ENCODE assay signal across 34 cellular contexts in the genomic region with DNA sequence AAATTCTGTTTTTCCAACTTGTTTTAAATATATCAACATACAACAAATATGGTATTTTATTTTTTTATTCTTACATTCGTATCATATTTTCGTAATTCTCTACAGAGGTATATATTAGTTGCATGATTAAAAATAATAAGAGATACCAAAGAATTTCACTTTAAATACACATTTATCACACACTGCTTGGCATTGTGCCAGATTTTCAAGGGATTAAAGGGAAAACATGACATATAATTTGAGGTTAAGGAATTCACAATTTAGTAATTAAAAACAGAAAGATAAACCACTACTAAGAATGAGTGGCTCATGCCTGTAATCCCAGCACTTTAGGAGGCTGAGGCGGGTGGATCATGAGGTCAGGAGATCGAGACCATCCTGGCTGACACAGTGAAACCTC.
"Had no signal": no experiment of that assay in that cellular context is flagged by ENCODE, and none has a peak within 500 bp of the region (broad histone marks: within the 10 kb centered on the region; RNA-seq: fewer than 3 reads in every experiment).

No MANE protein-coding gene starts in this region.

- H3K4me3 ChIP-seq: ascending aorta, breast epithelium, cardiac muscle cell, coronary artery, esophagus squamous epithelium, gastroesophageal sphincter, heart right ventricle, hepatocyte had no signal

- H3K9me3 Mint-ChIP-seq: activated CD4-positive, alpha-beta T cell treated with anti-CD3 and anti-CD28 coated beads, Interleukin-2, amount 10 ng/mL, durations not matched to agents 24 days and 14 days; activated naive CD4-positive, alpha-beta T cell treated with anti-CD3 and anti-CD28 coated beads, Interleukin-2, amount 50 U/mL, for 24 hours; activated naive CD8-positive, alpha-beta T cell treated with anti-CD3 and anti-CD28 coated beads, Interleukin-2, amount 10 ng/mL, durations not matched to agents 7 days and 5 days; activated T-helper 1 cell treated with anti-CD3 and anti-CD28 coated beads, Interleukin-12 subunit alpha, Interleukin-12 subunit beta, Interleukin-2, Interleukin-4 antibody, amounts not matched to agents 30 ng/mL and 10 ng/mL and 1 ng/mL, durations not matched to agents 14 hours and 24 hours and 36 hours; brain had no signal

- DNase-seq: activated CD4-positive, alpha-beta memory T cell treated with anti-CD3 and anti-CD28 coated beads for 36 hours; activated CD4-positive, alpha-beta T cell treated with anti-CD3 and anti-CD28 coated beads for 36 hours; activated CD4-positive, alpha-beta T cell treated with anti-CD3 and anti-CD28 coated beads, Interleukin-2, amount 10 ng/mL, durations not matched to agents 24 days and 14 days; activated CD4-positive, CD25-positive, alpha-beta regulatory T cell; activated CD4-positive, CD25-positive, alpha-beta regulatory T cell treated with anti-CD3 and anti-CD28 coated beads, Interleukin-2, amount 50 U/mL, for 72 hours; activated CD8-positive, alpha-beta memory T cell treated with anti-CD3 and anti-CD28 coated beads, Interleukin-2, amount 10 ng/mL, durations not matched to agents 7 days and 5 days; activated CD8-positive, alpha-beta memory T cell treated with anti-CD3 and anti-CD28 coated beads, Interleukin-2, amount 50 U/mL, for 4 hours; activated CD8-positive, alpha-beta T cell treated with anti-CD3 and anti-CD28 coated beads, Interleukin-2, amount 10 ng/mL, durations not matched to agents 7 days and 5 days; activated effector memory CD4-positive, alpha-beta T cell treated with anti-CD3 and anti-CD28 coated beads, Interleukin-2, amount 50 U/mL, for 16 hours; activated naive CD4-positive, alpha-beta T cell treated with anti-CD3 and anti-CD28 coated beads for 36 hours; activated naive CD8-positive, alpha-beta T cell treated with anti-CD3 and anti-CD28 coated beads, Interleukin-2, amount 10 ng/mL, durations not matched to agents 7 days and 5 days; activated T-cell treated with anti-CD3 and anti-CD28 coated beads, Interleukin-2, amount 50 U/mL, for 1 hour; activated T-cell treated with anti-CD3 and anti-CD28 coated beads, Interleukin-2, amount 50 U/mL, for 48 hours; central memory CD4-positive, alpha-beta T cell; cerebellar nuclear complex; dermis blood vessel endothelial cell; effector CD4-positive, alpha-beta T cell; effector memory CD8-positive, alpha-beta T cell; esophagus squamous epithelium; foreskin melanocyte; heart right ventricle; T-helper 2 cell had no signal

- H2AFZ ChIP-seq: hepatocyte had no signal

- H3K79me2 ChIP-seq: hepatocyte had no signal

- ATAC-seq: activated CD4-positive, alpha-beta T cell treated with anti-CD3 and anti-CD28 coated beads for 36 hours; activated CD8-positive, alpha-beta memory T cell treated with anti-CD3 and anti-CD28 coated beads, Interleukin-2, amount 10 ng/mL, durations not matched to agents 7 days and 5 days; activated CD8-positive, alpha-beta T cell treated with anti-CD3 and anti-CD28 coated beads, Interleukin-2, amount 10 ng/mL, durations not matched to agents 7 days and 5 days; effector memory CD8-positive, alpha-beta T cell; gastroesophageal sphincter; heart right ventricle had no signal

- FAIRE-seq: endothelial cell of umbilical vein had no signal

- H3K4me1 ChIP-seq: ascending aorta, breast epithelium, esophagus squamous epithelium, gastroesophageal sphincter had no signal

- H3K27ac ChIP-seq: ascending aorta, breast epithelium, cardiac muscle cell, coronary artery, epithelial cell of prostate, esophagus squamous epithelium, gastroesophageal sphincter, heart right ventricle, hepatocyte had no signal

- H3K36me3 ChIP-seq: ascending aorta, breast epithelium, cardiac muscle cell, esophagus squamous epithelium, gastroesophageal sphincter, heart right ventricle had no signal

- H3K4me3 Mint-ChIP-seq: activated CD4-positive, alpha-beta memory T cell treated with anti-CD3 and anti-CD28 coated beads for 36 hours; activated CD4-positive, alpha-beta T cell treated with anti-CD3 and anti-CD28 coated beads for 36 hours; activated CD4-positive, alpha-beta T cell treated with anti-CD3 and anti-CD28 coated beads, Interleukin-2, amount 10 ng/mL, durations not matched to agents 24 days and 14 days; activated CD8-positive, alpha-beta memory T cell treated with anti-CD3 and anti-CD28 coated beads, Interleukin-2, amount 10 ng/mL, durations not matched to agents 7 days and 5 days; activated CD8-positive, alpha-beta T cell treated with anti-CD3 and anti-CD28 coated beads, Interleukin-2, amount 10 ng/mL, durations not matched to agents 7 days and 5 days; activated naive CD4-positive, alpha-beta T cell treated with anti-CD3 and anti-CD28 coated beads for 36 hours; activated naive CD4-positive, alpha-beta T cell treated with anti-CD3 and anti-CD28 coated beads, Interleukin-2, amount 50 U/mL, for 24 hours; activated naive CD8-positive, alpha-beta T cell treated with anti-CD3 and anti-CD28 coated beads, Interleukin-2, amount 10 ng/mL, durations not matched to agents 7 days and 5 days; activated T-helper 1 cell treated with anti-CD3 and anti-CD28 coated beads, Interleukin-12 subunit alpha, Interleukin-12 subunit beta, Interleukin-2, Interleukin-4 antibody, amounts not matched to agents 30 ng/mL and 10 ng/mL and 1 ng/mL, durations not matched to agents 14 hours and 24 hours and 36 hours; brain; effector memory CD8-positive, alpha-beta T cell had no signal

- H3K4me1 Mint-ChIP-seq: activated CD4-positive, alpha-beta T cell treated with anti-CD3 and anti-CD28 coated beads for 36 hours; activated naive CD4-positive, alpha-beta T cell treated with anti-CD3 and anti-CD28 coated beads, Interleukin-2, amount 50 U/mL, for 24 hours had no signal

- H3K9me3 ChIP-seq: ascending aorta, breast epithelium, esophagus squamous epithelium, gastroesophageal sphincter, heart right ventricle had no signal

- H3K27me3 Mint-ChIP-seq: activated CD4-positive, alpha-beta memory T cell treated with anti-CD3 and anti-CD28 coated beads for 36 hours; activated CD4-positive, alpha-beta T cell treated with anti-CD3 and anti-CD28 coated beads for 36 hours; activated CD4-positive, alpha-beta T cell treated with anti-CD3 and anti-CD28 coated beads, Interleukin-2, amount 10 ng/mL, durations not matched to agents 24 days and 14 days; activated CD8-positive, alpha-beta memory T cell treated with anti-CD3 and anti-CD28 coated beads, Interleukin-2, amount 10 ng/mL, durations not matched to agents 7 days and 5 days; activated naive CD4-positive, alpha-beta T cell treated with anti-CD3 and anti-CD28 coated beads, Interleukin-2, amount 50 U/mL, for 24 hours; activated naive CD8-positive, alpha-beta T cell treated with anti-CD3 and anti-CD28 coated beads, Interleukin-2, amount 10 ng/mL, durations not matched to agents 7 days and 5 days; effector memory CD8-positive, alpha-beta T cell had no signal

- H3K27me3 ChIP-seq: ascending aorta, breast epithelium, cardiac muscle cell, esophagus squamous epithelium, gastroesophageal sphincter, heart right ventricle, hepatocyte had no signal

- H3K36me3 Mint-ChIP-seq: activated CD4-positive, alpha-beta memory T cell treated with anti-CD3 and anti-CD28 coated beads for 36 hours; activated CD8-positive, alpha-beta memory T cell treated with anti-CD3 and anti-CD28 coated beads, Interleukin-2, amount 10 ng/mL, durations not matched to agents 7 days and 5 days; activated naive CD4-positive, alpha-beta T cell treated with anti-CD3 and anti-CD28 coated beads, Interleukin-2, amount 50 U/mL, for 24 hours; activated naive CD8-positive, alpha-beta T cell treated with anti-CD3 and anti-CD28 coated beads, Interleukin-2, amount 10 ng/mL, durations not matched to agents 7 days and 5 days; brain had no signal

- H3K4me2 ChIP-seq: hepatocyte had no signal

- H3K27ac Mint-ChIP-seq: activated CD4-positive, alpha-beta memory T cell treated with anti-CD3 and anti-CD28 coated beads for 36 hours; activated CD4-positive, alpha-beta T cell treated with anti-CD3 and anti-CD28 coated beads for 36 hours; activated CD4-positive, alpha-beta T cell treated with anti-CD3 and anti-CD28 coated beads, Interleukin-2, amount 10 ng/mL, durations not matched to agents 24 days and 14 days; activated CD8-positive, alpha-beta memory T cell treated with anti-CD3 and anti-CD28 coated beads, Interleukin-2, amount 10 ng/mL, durations not matched to agents 7 days and 5 days; activated CD8-positive, alpha-beta T cell treated with anti-CD3 and anti-CD28 coated beads, Interleukin-2, amount 10 ng/mL, durations not matched to agents 7 days and 5 days; activated naive CD4-positive, alpha-beta T cell treated with anti-CD3 and anti-CD28 coated beads for 36 hours; activated naive CD4-positive, alpha-beta T cell treated with anti-CD3 and anti-CD28 coated beads, Interleukin-2, amount 50 U/mL, for 24 hours; activated naive CD8-positive, alpha-beta T cell treated with anti-CD3 and anti-CD28 coated beads, Interleukin-2, amount 10 ng/mL, durations not matched to agents 7 days and 5 days; activated T-helper 1 cell treated with anti-CD3 and anti-CD28 coated beads, Interleukin-12 subunit alpha, Interleukin-12 subunit beta, Interleukin-2, Interleukin-4 antibody, amounts not matched to agents 30 ng/mL and 10 ng/mL and 1 ng/mL, durations not matched to agents 14 hours and 24 hours and 36 hours; activated T-helper 2 cell treated with anti-CD3 and anti-CD28 coated beads, Interferon-gamma antibody, Interleukin-2, Interleukin-4, amounts not matched to agents 10 μg/mL and 5 μg/mL and 100 μg/mL, durations not matched to agents 14 hours and 24 hours and 36 hours; effector memory CD8-positive, alpha-beta T cell had no signal
